1 cellular context compared by ENCODE assay signal in genomic region chr21:21188513-21189188, GRCh38.
TF ChIP-seq lines count a peak whose summit lies in the region.

No MANE protein-coding gene starts in this region.

TF ChIP-seq in SK-N-SH, 30 proteins besides CTCF, POLR2A, EP300 and RAD21 (continued from another document):
- TF ChIP-seq, protein P1, sequence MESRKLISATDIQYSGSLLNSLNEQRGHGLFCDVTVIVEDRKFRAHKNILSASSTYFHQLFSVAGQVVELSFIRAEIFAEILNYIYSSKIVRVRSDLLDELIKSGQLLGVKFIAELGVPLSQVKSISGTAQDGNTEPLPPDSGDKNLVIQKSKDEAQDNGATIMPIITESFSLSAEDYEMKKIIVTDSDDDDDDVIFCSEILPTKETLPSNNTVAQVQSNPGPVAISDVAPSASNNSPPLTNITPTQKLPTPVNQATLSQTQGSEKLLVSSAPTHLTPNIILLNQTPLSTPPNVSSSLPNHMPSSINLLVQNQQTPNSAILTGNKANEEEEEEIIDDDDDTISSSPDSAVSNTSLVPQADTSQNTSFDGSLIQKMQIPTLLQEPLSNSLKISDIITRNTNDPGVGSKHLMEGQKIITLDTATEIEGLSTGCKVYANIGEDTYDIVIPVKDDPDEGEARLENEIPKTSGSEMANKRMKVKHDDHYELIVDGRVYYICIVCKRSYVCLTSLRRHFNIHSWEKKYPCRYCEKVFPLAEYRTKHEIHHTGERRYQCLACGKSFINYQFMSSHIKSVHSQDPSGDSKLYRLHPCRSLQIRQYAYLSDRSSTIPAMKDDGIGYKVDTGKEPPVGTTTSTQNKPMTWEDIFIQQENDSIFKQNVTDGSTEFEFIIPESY (IDR thresholded peaks at IDR 0.05; ENCODE audit: borderline replicate concordance, low read depth) = no peak
- no peak for TF ChIP-seq MEF2A (IDR thresholded peaks at IDR 0.05; ENCODE audit: borderline replicate concordance, low read depth)
- TF ChIP-seq NFIC (IDR thresholded peaks at IDR 0.05; ENCODE audit: borderline replicate concordance) = no peak
